27 cellular contexts compared by ENCODE assay signal in the genomic region with DNA sequence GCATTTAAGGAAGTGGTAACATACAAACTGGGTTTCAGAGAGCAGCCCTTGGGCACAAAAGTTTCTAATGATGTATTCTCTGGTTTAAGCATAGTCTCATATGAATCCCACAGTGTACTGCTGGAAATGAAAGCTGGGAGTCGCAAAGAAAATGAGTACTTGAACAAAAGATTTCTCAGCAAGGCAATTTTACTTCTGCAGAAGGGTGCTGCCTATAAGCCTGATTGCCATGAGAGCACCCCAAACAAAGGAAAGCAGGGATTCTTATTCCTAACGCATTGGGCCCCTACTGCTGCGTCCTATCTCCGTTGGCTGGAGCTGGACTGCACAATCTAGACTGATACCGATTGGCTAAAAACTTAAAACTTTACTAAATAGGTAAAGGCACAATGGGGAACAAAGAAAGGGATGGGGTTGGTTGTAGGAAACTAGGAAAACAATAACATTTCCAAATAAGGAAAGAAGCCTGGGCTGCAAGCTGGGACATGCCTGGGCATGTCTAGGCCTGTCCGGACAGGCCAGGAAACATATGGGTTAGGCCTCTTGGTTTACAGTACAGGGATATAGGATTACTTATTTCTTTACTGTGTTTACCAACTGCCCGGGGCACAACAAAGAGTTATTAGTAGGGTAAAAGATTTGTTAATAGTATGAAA. TPM values are rescaled to one million over a fixed set of nuclear protein-coding genes. Genes with fewer than 3 reads are reported as not detected.
DNase-seq lines count a peak whose midpoint lies in the region; ATAC-seq, FAIRE-seq and TF ChIP-seq lines count a peak whose summit lies in the region.
"Had no signal": no experiment of that assay in that cellular context is flagged by ENCODE, and none has a peak within 500 bp of the region (broad histone marks: within the 10 kb centered on the region; RNA-seq: fewer than 3 reads in every experiment).

No MANE protein-coding gene starts in this region.

- no peaks in the 10 kb centered on the region for H3K4me1 Mint-ChIP-seq in GM23338
- H3K4me1 Mint-ChIP-seq in nephron progenitor cell: no peaks in the 10 kb centered on the region
- H3K4me1 Mint-ChIP-seq: activated naive CD4-positive, alpha-beta T cell treated with anti-CD3 and anti-CD28 coated beads, Interleukin-2, amount 10 ng/mL, durations not matched to agents 7 days and 5 days had no signal

- H2AFZ ChIP-seq in GM23338 (no peak overlapping the region), K562 (ENCODE audit: low read depth, low read length) (no peak overlapping the region)

- BruUV-seq in K562 (replicated peaks; lab: Mats Ljungman, UMichigan): no TSS peak

- CTCF ChIA-PET in K562 (lab: Yijun Ruan, JAX; ENCODE audit: low intra/inter-chr PET ratio): no interaction called here

- peaks cover 12% of the 10 kb centered on the region for H3K36me3 ChIP-seq in GM23338 (ENCODE audit: insufficient read depth)
- no peaks in the 10 kb centered on the region for H3K36me3 ChIP-seq in K562 (ENCODE audit: control insufficient read depth, insufficient read depth, low read length)
- H3K36me3 ChIP-seq in HAP-1 (replicated peaks): no peaks in the 10 kb centered on the region
- H3K36me3 ChIP-seq: tibial nerve had no signal

- H3K4me2 ChIP-seq in GM23338 (no peak overlapping the region), K562 (ENCODE audit: insufficient read depth, low read length) (no peak overlapping the region)
- H3K4me2 ChIP-seq: KMS-11 had no signal

- no peak for ATAC-seq in GM23338
- ATAC-seq in K562: no peak
- no peak for ATAC-seq in HG02870 (IDR thresholded peaks at IDR 0.05; ENCODE audit: unreplicated experiment)
- ATAC-seq: activated T-cell treated with anti-CD3 and anti-CD28 coated beads, Interleukin-2, amount 50 U/mL, for 4 hours; effector memory CD8-positive, alpha-beta T cell; left lobe of liver; psoas muscle; SK-N-SH treated with all-trans-retinoic acid at 6 μM for 48 hours had no signal

- H3K4me3 Mint-ChIP-seq in GM23338 (no peak overlapping the region), nephron progenitor cell (no peak overlapping the region)
- H3K4me3 Mint-ChIP-seq: activated naive CD4-positive, alpha-beta T cell treated with anti-CD3 and anti-CD28 coated beads, Interleukin-2, amount 10 ng/mL, durations not matched to agents 7 days and 5 days; activated T-cell treated with anti-CD3 and anti-CD28 coated beads, Interleukin-2, amount 50 U/mL, for 4 hours; effector memory CD8-positive, alpha-beta T cell had no signal

- H4K20me1 ChIP-seq in GM23338 (replicated peaks; ENCODE audit: insufficient read depth) (no peaks in the 10 kb centered on the region), K562 (replicated peaks; ENCODE audit: control insufficient read depth, insufficient read depth, low read length) (no peaks in the 10 kb centered on the region)

- H3K79me2 ChIP-seq in GM23338 (replicated peaks; ENCODE audit: insufficient read depth): no peaks in the 10 kb centered on the region
- no peaks in the 10 kb centered on the region for H3K79me2 ChIP-seq in K562 (ENCODE audit: control insufficient read depth, insufficient read depth, low read length)

- no peak overlapping the region for H3K4me3 ChIP-seq in GM23338
- H3K4me3 ChIP-seq in K562: no peak overlapping the region
- no peak overlapping the region for H3K4me3 ChIP-seq in HAP-1
- H3K4me3 ChIP-seq: psoas muscle, tibial nerve had no signal

- H3K27me3 ChIP-seq in GM23338 (ENCODE audit: insufficient read depth) (no peaks in the 10 kb centered on the region), K562 (ENCODE audit: control insufficient read depth in 2 of 2, insufficient read depth in 2 of 2, low read length in 2 of 2) (peaks cover 0 to 12% of the 10 kb centered on the region in 2 experiments; a peak in 1 of 5 replicates), HAP-1 (ENCODE audit: low read depth) (no peaks in the 10 kb centered on the region)
- H3K27me3 ChIP-seq: tibial nerve had no signal

- H3K27ac Mint-ChIP-seq in GM23338 (peak overlapping the region; percentile 84), nephron progenitor cell (peak overlapping the region; percentile 97)
- H3K27ac Mint-ChIP-seq: activated naive CD4-positive, alpha-beta T cell treated with anti-CD3 and anti-CD28 coated beads, Interleukin-2, amount 10 ng/mL, durations not matched to agents 7 days and 5 days; effector memory CD8-positive, alpha-beta T cell had no signal

- WGBS in K562 (ENCODE audit: insufficient coverage, low coverage, missing lambda C conversion rate): 1% methylated on average over 7 of the region's 7 CpGs

- DNase-seq in GM23338 (ENCODE audit: low spot score): peak; percentile 63
- DNase-seq in HT1080 (ENCODE audit: low read depth): peak; percentile 39
- no peak for DNase-seq in K562 (ENCODE audit: extremely low read depth in 1 of 4, low spot score in 3 of 4)
- no peak for DNase-seq in nephron progenitor cell
- no peak for DNase-seq in HAP-1 (ENCODE audit: low spot score in 2 of 2)
- no peak for DNase-seq in SIG-M5 treated with dmso at 0.1 percent for 504 hours (lab: John Stamatoyannopoulos, UW; ENCODE audit: unreplicated experiment)
- DNase-seq: activated naive CD4-positive, alpha-beta T cell treated with anti-CD3 and anti-CD28 coated beads, Interleukin-2, amount 10 ng/mL, durations not matched to agents 7 days and 5 days; activated T-cell treated with anti-CD3 and anti-CD28 coated beads, Interleukin-2, amount 50 U/mL, for 4 hours; anterior cingulate cortex; effector memory CD8-positive, alpha-beta T cell; glutamatergic neuron; NCI-H1048; NCI-H2029 treated with DMSO at 0.1 percent for 48 hours; NCI-H510A treated with DMSO at 0.1 percent for 48 hours; psoas muscle; stimulated activated CD4-positive, alpha-beta T cell treated with anti-CD3 and anti-CD28 coated beads, Interleukin-2, amount 100 ng/mL, for 24 hours; stimulated activated naive CD4-positive, alpha-beta T cell; T-helper 9 cell had no signal

- H3K4me1 ChIP-seq in GM23338 (ENCODE audit: insufficient read depth) (no peaks in the 10 kb centered on the region), K562 (replicated peaks in 1 of 2; ENCODE audit: control insufficient read depth in 2 of 2, insufficient read depth in 2 of 2, low read length in 2 of 2) (peaks cover 0 to 4% of the 10 kb centered on the region in 2 experiments; a peak in 2 of 5 replicates), HAP-1 (no peaks in the 10 kb centered on the region)
- H3K4me1 ChIP-seq: psoas muscle, tibial nerve had no signal

- H3K9me3 ChIP-seq in K562 (replicated peaks; ENCODE audit: control insufficient read depth, insufficient read depth, low read depth, low read length) (no peaks in the 10 kb centered on the region), HAP-1 (no peaks in the 10 kb centered on the region; the same call in none of the 2 replicates)

- TF ChIP-seq POLR2A in K562 (conservative IDR thresholded peaks at IDR 0.05): no peak

- peak overlapping the region; percentile 82; the same call in 1 of the 2 replicates for H3K27ac ChIP-seq in GM23338 (ENCODE audit: low read depth)
- no peak overlapping the region for H3K27ac ChIP-seq in K562 (ENCODE audit: extremely low read depth, low read depth, low read length)
- H3K27ac ChIP-seq: KMS-11, psoas muscle, RWPE1, tibial nerve had no signal

- H3K36me3 Mint-ChIP-seq in GM23338 (ENCODE audit: low read depth) (peaks cover 42% of the 10 kb centered on the region), nephron progenitor cell (ENCODE audit: low read depth) (peaks cover 5% of the 10 kb centered on the region)

- TF ChIP-seq RAD21 in K562 (CRISPR knock-in tag; conservative IDR thresholded peaks at IDR 0.05 in 1 of 2, IDR thresholded peaks at IDR 0.05 in 1 of 2): no peak

- in situ Hi-C loops in K562 (cut with MboI) (no loop called here), HAP-1 (cut with MboI; ENCODE audit: low sequenced_read_pairs) (no loop called here)

- no peak for FAIRE-seq in K562 (lab: Jason Lieb, UNC)

- no peaks in the 10 kb centered on the region for H3F3A ChIP-seq in GM23338 (replicated peaks; ENCODE audit: low read depth)

- no peaks in the 10 kb centered on the region for H3K9me1 ChIP-seq in K562 (ENCODE audit: control insufficient read depth, insufficient read depth, low read length)

- peaks cover 84% of the 10 kb centered on the region for H3K9me3 Mint-ChIP-seq in GM23338
- peaks cover 60% of the 10 kb centered on the region for H3K9me3 Mint-ChIP-seq in nephron progenitor cell

- TF ChIP-seq CTCF in GM23338 (conservative IDR thresholded peaks at IDR 0.05; ENCODE audit: low read depth in 2 of 2) (no peak), K562 (IDR thresholded peaks at IDR 0.05 in 2 of 3, conservative IDR thresholded peaks at IDR 0.05 in 1 of 3; ENCODE audit: insufficient read depth in 2 of 3, low read depth in 1 of 3, low read length in 3 of 3) (no peak), nephron progenitor cell (IDR thresholded peaks at IDR 0.05) (no peak)

- POLR2A ChIA-PET in K562 (lab: Yijun Ruan, JAX): interaction anchor here (0.6 kb wide), 1 partner anchor 254 kb away, joined by 3 read pairs; no protein-coding TSS in a partner anchor

- H3K9ac ChIP-seq in K562 (ENCODE audit: insufficient read depth in 1 of 2, low read depth in 2 of 2, low read length in 2 of 2): no peak overlapping the region
- H3K9ac ChIP-seq: KMS-11 had no signal

- intact Hi-C loops in K562 (cut with micrococcal nuclease): no loop called here

- H3K9me2 ChIP-seq in GM23338 (ENCODE audit: insufficient read depth): peaks cover 3% of the 10 kb centered on the region

- H3K27me3 Mint-ChIP-seq in GM23338 (ENCODE audit: insufficient read depth, low read depth, poor library complexity): peaks cover 4% of the 10 kb centered on the region
- peaks cover 14% of the 10 kb centered on the region for H3K27me3 Mint-ChIP-seq in nephron progenitor cell (ENCODE audit: low read depth, poor library complexity)
- H3K27me3 Mint-ChIP-seq: activated naive CD4-positive, alpha-beta T cell treated with anti-CD3 and anti-CD28 coated beads, Interleukin-2, amount 10 ng/mL, durations not matched to agents 7 days and 5 days; effector memory CD8-positive, alpha-beta T cell had no signal

- no peak for TF ChIP-seq EP300 in K562 (IDR thresholded peaks at IDR 0.05; ENCODE audit: low read length)

RNA-seq across cellular contexts. Expression of a gene that starts 27.4 kb away (rescaled TPM):
- total RNA-seq in GM23338 (2014; rRNA removed; shearing (Covaris generic)): not detected in 2 replicates
- not detected in 2 replicates for polyA plus RNA-seq in GM23338 (2016; fragmentation: Nextera tagmentation; extraction: Ambion mirVana)
- not detected in 2 replicates for total RNA-seq in HT1080 (2014; rRNA removed; shearing (Covaris generic))
- not detected in 2 replicates for polyA plus RNA-seq in HT1080 (2015; cell fraction: cytosol; rRNA removed)
- not detected in 2 replicates for polyA plus RNA-seq in HT1080 (2015; cell fraction: nucleus; rRNA removed)
- not detected in 2 replicates for total RNA-seq in K562 (2011; cell fraction: chromatin; rRNA removed; ENCODE audit: low replicate concordance)
- total RNA-seq in K562 (2011; cell fraction: nucleolus; rRNA removed): not detected in 2 replicates
- total RNA-seq in K562 (2011; cell fraction: nucleoplasm; rRNA removed): not detected in 2 replicates
- not detected in 2 replicates for total RNA-seq in K562 (2014; rRNA removed)
- total RNA-seq in K562 (2014; rRNA removed; fragmentation: Illumina TruSeq; extraction: Trizol): not detected in 2 replicates
- not detected in 2 replicates for total RNA-seq in K562 (2015; rRNA removed; fragmentation: Illumina TruSeq; extraction: Trizol)
- total RNA-seq in K562 (2021): not detected in 2 replicates
- not detected in 2 replicates for polyA plus RNA-seq in K562 (2011; rRNA removed)
- not detected in 2 replicates for polyA plus RNA-seq in K562 (2011; cell fraction: cytosol; rRNA removed)
- polyA plus RNA-seq in K562 (2011; cell fraction: nucleus; rRNA removed): not detected in 2 replicates
- not detected in 2 replicates for polyA plus RNA-seq in K562 (2012)
- not detected in 2 replicates for polyA plus RNA-seq in K562 (2014; fragmentation: Illumina TruSeq; extraction: Trizol)
- polyA plus RNA-seq in K562 (2014; fragmentation: Nextera tagmentation; extraction: Ambion mirVana): not detected
- polyA plus RNA-seq in K562 (2014; rRNA removed): not detected in 2 replicates
- polyA minus RNA-seq in K562 (2011; rRNA and poly(A)+ RNA removed): not detected in 2 replicates
- not detected in 2 replicates for polyA minus RNA-seq in K562 (2011; cell fraction: cytosol; rRNA and poly(A)+ RNA removed)
- not detected in 2 replicates for polyA minus RNA-seq in K562 (2011; cell fraction: nucleus; rRNA and poly(A)+ RNA removed)
- total RNA-seq: activated T-cell treated with anti-CD3 and anti-CD28 coated beads, Interleukin-2, amount 50 U/mL, for 4 hours; G401; left lobe of liver; mononuclear cell; psoas muscle; skeletal muscle tissue; tibial nerve had no signal
- polyA plus RNA-seq: psoas muscle had no signal

RNA-seq across cellular contexts. Expression of a gene that starts 36.8 kb away (rescaled TPM):
- not detected in 2 replicates for total RNA-seq in GM23338 (2014; rRNA removed; shearing (Covaris generic))
- polyA plus RNA-seq in GM23338 (2016; fragmentation: Nextera tagmentation; extraction: Ambion mirVana) (not detected in 2 replicates), K562 (2011; rRNA removed) (not detected in 2 replicates), K562 (2014; fragmentation: Illumina TruSeq; extraction: Trizol) (not detected in 2 replicates), K562 (2014; fragmentation: Nextera tagmentation; extraction: Ambion mirVana) (not detected), K562 (2014; rRNA removed) (not detected in 2 replicates)
- not detected in 2 replicates for total RNA-seq in HT1080 (2014; rRNA removed; shearing (Covaris generic))
- polyA plus RNA-seq in HT1080 (2015; cell fraction: cytosol; rRNA removed): not detected in 2 replicates
- not detected in 2 replicates for polyA plus RNA-seq in HT1080 (2015; cell fraction: nucleus; rRNA removed)
- not detected in 2 replicates for total RNA-seq in K562 (2011; cell fraction: chromatin; rRNA removed; ENCODE audit: low replicate concordance)
- total RNA-seq in K562 (2011; cell fraction: nucleolus; rRNA removed): not detected in 2 replicates
- not detected in 2 replicates for total RNA-seq in K562 (2011; cell fraction: nucleoplasm; rRNA removed)
- total RNA-seq in K562 (2014; rRNA removed) (not detected in 2 replicates), K562 (2014; rRNA removed; fragmentation: Illumina TruSeq; extraction: Trizol) (not detected in 2 replicates), K562 (2015; rRNA removed; fragmentation: Illumina TruSeq; extraction: Trizol) (not detected in 2 replicates), K562 (2021) (not detected in 2 replicates)
- polyA plus RNA-seq in K562 (2011; cell fraction: cytosol; rRNA removed): not detected in 2 replicates
- not detected in 2 replicates for polyA plus RNA-seq in K562 (2011; cell fraction: nucleus; rRNA removed)
- polyA plus RNA-seq in K562 (2012): not detected in 2 replicates
- polyA minus RNA-seq in K562 (2011; rRNA and poly(A)+ RNA removed): not detected in 2 replicates
- not detected in 2 replicates for polyA minus RNA-seq in K562 (2011; cell fraction: cytosol; rRNA and poly(A)+ RNA removed)
- polyA minus RNA-seq in K562 (2011; cell fraction: nucleus; rRNA and poly(A)+ RNA removed): not detected in 2 replicates
- total RNA-seq: activated T-cell treated with anti-CD3 and anti-CD28 coated beads, Interleukin-2, amount 50 U/mL, for 4 hours; G401; left lobe of liver; mononuclear cell; psoas muscle; skeletal muscle tissue; tibial nerve had no signal
- polyA plus RNA-seq: psoas muscle had no signal

RNA-seq across cellular contexts. Expression of a gene that starts 38.6 kb away (rescaled TPM):
- 17.0 and 22.1 TPM in 2 replicates for total RNA-seq in GM23338 (2014; rRNA removed; shearing (Covaris generic))
- 4.3 and 5.5 TPM in 2 replicates for polyA plus RNA-seq in GM23338 (2016; fragmentation: Nextera tagmentation; extraction: Ambion mirVana)
- total RNA-seq in HT1080 (2014; rRNA removed; shearing (Covaris generic)): 4.1 and 4.9 TPM in 2 replicates
- 1.9 and 2.4 TPM in 2 replicates for polyA plus RNA-seq in HT1080 (2015; cell fraction: cytosol; rRNA removed)
- polyA plus RNA-seq in HT1080 (2015; cell fraction: nucleus; rRNA removed): 3.3 and 4.1 TPM in 2 replicates
- 3.8 and 20.2 TPM in 2 replicates for total RNA-seq in K562 (2011; cell fraction: chromatin; rRNA removed; ENCODE audit: low replicate concordance)
- 3.3 and 5.1 TPM in 2 replicates for total RNA-seq in K562 (2011; cell fraction: nucleolus; rRNA removed)
- 5.7 and 5.9 TPM in 2 replicates for total RNA-seq in K562 (2011; cell fraction: nucleoplasm; rRNA removed)
- total RNA-seq in K562 (2014; rRNA removed): 4.1 and 4.8 TPM in 2 replicates
- 13.2 and 15.8 TPM in 2 replicates for total RNA-seq in K562 (2014; rRNA removed; fragmentation: Illumina TruSeq; extraction: Trizol)
- total RNA-seq in K562 (2015; rRNA removed; fragmentation: Illumina TruSeq; extraction: Trizol): 9.3 and 10.8 TPM in 2 replicates
- 5.8 and 6.7 TPM in 2 replicates for total RNA-seq in K562 (2021)
- 6.0 and 8.9 TPM in 2 replicates for polyA plus RNA-seq in K562 (2011; rRNA removed)
- polyA plus RNA-seq in K562 (2011; cell fraction: cytosol; rRNA removed): 0.98 and 2.0 TPM in 2 replicates
- 2.3 and 2.6 TPM in 2 replicates for polyA plus RNA-seq in K562 (2011; cell fraction: nucleus; rRNA removed)
- 3.6 and 4.1 TPM in 2 replicates for polyA plus RNA-seq in K562 (2012)
- 6.4 and 7.1 TPM in 2 replicates for polyA plus RNA-seq in K562 (2014; fragmentation: Illumina TruSeq; extraction: Trizol)
- 1 to 10 TPM; 1.9 to 3.9 TPM for polyA plus RNA-seq in K562 (2014; fragmentation: Nextera tagmentation; extraction: Ambion mirVana)
- 2.9 and 3.2 TPM in 2 replicates for polyA plus RNA-seq in K562 (2014; rRNA removed)
- 27.0 and 29.2 TPM in 2 replicates for polyA minus RNA-seq in K562 (2011; rRNA and poly(A)+ RNA removed)
- 5.4 and 6.8 TPM in 2 replicates for polyA minus RNA-seq in K562 (2011; cell fraction: cytosol; rRNA and poly(A)+ RNA removed)
- polyA minus RNA-seq in K562 (2011; cell fraction: nucleus; rRNA and poly(A)+ RNA removed): 4.8 and 8.1 TPM in 2 replicates

RNA-seq across cellular contexts. Expression of a gene that starts 40.2 kb away (rescaled TPM):
- 57.2 and 60.5 TPM in 2 replicates for total RNA-seq in GM23338 (2014; rRNA removed; shearing (Covaris generic))
- polyA plus RNA-seq in GM23338 (2016; fragmentation: Nextera tagmentation; extraction: Ambion mirVana) (68.1 and 74.8 TPM in 2 replicates), K562 (2011; rRNA removed) (0.26 and 2.2 TPM in 2 replicates), K562 (2014; fragmentation: Illumina TruSeq; extraction: Trizol) (2.0 and 2.3 TPM in 2 replicates), K562 (2014; fragmentation: Nextera tagmentation; extraction: Ambion mirVana) (1 to 10 TPM; 1.8 to 2.1 TPM), K562 (2014; rRNA removed) (1.6 and 4.0 TPM in 2 replicates)
- total RNA-seq in HT1080 (2014; rRNA removed; shearing (Covaris generic)): not detected in 2 replicates
- polyA plus RNA-seq in HT1080 (2015; cell fraction: cytosol; rRNA removed): not detected in 2 replicates
- polyA plus RNA-seq in HT1080 (2015; cell fraction: nucleus; rRNA removed): not detected in 2 replicates
- 2.0 and 3.0 TPM in 2 replicates for total RNA-seq in K562 (2011; cell fraction: chromatin; rRNA removed; ENCODE audit: low replicate concordance)
- 1.5 and 2.6 TPM in 2 replicates for total RNA-seq in K562 (2011; cell fraction: nucleolus; rRNA removed)
- 3.4 and 3.5 TPM in 2 replicates for total RNA-seq in K562 (2011; cell fraction: nucleoplasm; rRNA removed)
- total RNA-seq in K562 (2014; rRNA removed) (1.5 and 1.6 TPM in 2 replicates), K562 (2014; rRNA removed; fragmentation: Illumina TruSeq; extraction: Trizol) (2.3 and 3.2 TPM in 2 replicates), K562 (2015; rRNA removed; fragmentation: Illumina TruSeq; extraction: Trizol) (1.1 and 1.5 TPM in 2 replicates), K562 (2021) (1.5 and 2.1 TPM in 2 replicates)
- polyA plus RNA-seq in K562 (2011; cell fraction: cytosol; rRNA removed): 0.03 and 0.55 TPM in 2 replicates
- polyA plus RNA-seq in K562 (2011; cell fraction: nucleus; rRNA removed): 0.08 and 0.84 TPM in 2 replicates
- 1.3 and 3.7 TPM in 2 replicates for polyA plus RNA-seq in K562 (2012)
- 1.3 TPM in 1 of 2 replicates, not detected in the other for polyA minus RNA-seq in K562 (2011; rRNA and poly(A)+ RNA removed)
- polyA minus RNA-seq in K562 (2011; cell fraction: cytosol; rRNA and poly(A)+ RNA removed): not detected in 2 replicates
- polyA minus RNA-seq in K562 (2011; cell fraction: nucleus; rRNA and poly(A)+ RNA removed): 0.67 TPM in 1 of 2 replicates, not detected in the other
- total RNA-seq: G401 had no signal

Comparison
In these comparisons a context has a peak if more than half of its experiments do, and no peak if none do; other contexts are left out.
1. DNase-seq: peak in GM23338 (single experiment) and HT1080 (single experiment); none in K562 (0 of 4), nephron progenitor cell (single experiment), HAP-1 (0 of 2) and SIG-M5 treated with dmso at 0.1 percent for 504 hours (single experiment).